Comparison of ENCODE assay signal across 14 cellular contexts in the genomic region with DNA sequence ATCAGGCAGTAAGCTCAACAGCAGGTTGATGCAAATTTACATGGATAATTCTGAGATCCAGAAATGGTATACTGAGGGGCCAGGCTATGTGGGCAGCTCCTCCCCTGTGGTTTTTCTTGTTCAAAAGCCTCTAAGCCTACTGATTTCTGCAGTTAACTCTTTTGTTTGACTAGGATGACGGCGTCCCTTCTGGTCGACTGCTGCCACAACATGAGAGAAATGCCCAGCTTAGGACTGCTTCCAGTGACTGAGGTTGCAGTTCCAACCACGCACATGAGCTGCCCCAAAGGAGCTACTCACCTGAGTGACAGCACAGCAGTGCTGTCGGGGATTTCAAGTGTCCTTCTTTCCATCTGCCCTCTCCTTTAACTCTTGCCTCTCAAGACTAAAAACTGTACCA.
DNase-seq lines count a peak whose midpoint lies in the region; ATAC-seq and TF ChIP-seq lines count a peak whose summit lies in the region.
"Had no signal": no experiment of that assay in that cellular context is flagged by ENCODE, and none has a peak within 500 bp of the region (broad histone marks: within the 10 kb centered on the region; RNA-seq: fewer than 3 reads in every experiment).

No MANE protein-coding gene starts in this region.

- H4K20me1 ChIP-seq in smooth muscle cell (ENCODE audit: low read depth), result no peaks in the 10 kb centered on the region

- no peaks in the 10 kb centered on the region for H3K9me3 ChIP-seq in smooth muscle cell (replicated peaks; ENCODE audit: low read depth)
- H3K9me3 ChIP-seq: SJSA1 had no signal

- 13% methylated on average over 5 of the region's 5 CpGs for WGBS in smooth muscle cell (ENCODE audit: low lambda C conversion rate)

- TF ChIP-seq CTCF in epithelial cell of esophagus (IDR thresholded peaks at IDR 0.05; ENCODE audit: insufficient read depth, low read depth, low read length, missing control alignments) (peak; percentile 53), smooth muscle cell (IDR thresholded peaks at IDR 0.05; ENCODE audit: borderline replicate concordance, insufficient read depth, poor library complexity, severe bottlenecking) (peak; percentile 11)

- ATAC-seq in GM21390 (IDR thresholded peaks at IDR 0.05; ENCODE audit: unreplicated experiment), result no peak
- ATAC-seq in HG03039 (IDR thresholded peaks at IDR 0.05; ENCODE audit: unreplicated experiment), result no peak
- ATAC-seq: left ventricle myocardium superior; stimulated activated naive CD8-positive, alpha-beta T cell treated with anti-CD3 and anti-CD28 coated beads, Interleukin-15, amount 100 ng/mL, for 72 hours had no signal

- no peaks in the 10 kb centered on the region for H3K79me2 ChIP-seq in smooth muscle cell (ENCODE audit: low read depth)

- H3K4me3 ChIP-seq in epithelial cell of esophagus (ENCODE audit: low read length), result no peak overlapping the region
- H3K4me3 ChIP-seq in smooth muscle cell, result no peak overlapping the region
- H3K4me3 ChIP-seq: SJSA1 had no signal

- H3K27me3 ChIP-seq in smooth muscle cell (ENCODE audit: low read depth), result peaks cover 3% of the 10 kb centered on the region
- H3K27me3 ChIP-seq: SJSA1 had no signal

- peaks cover 9% of the 10 kb centered on the region for H3K4me1 ChIP-seq in smooth muscle cell (ENCODE audit: low read depth)
- H3K4me1 ChIP-seq: SJSA1 had no signal

- no peak overlapping the region for H3K27ac ChIP-seq in smooth muscle cell (ENCODE audit: low read depth)
- H3K27ac ChIP-seq: SJSA1 had no signal

- H2AFZ ChIP-seq in smooth muscle cell (ENCODE audit: low read depth), result no peak overlapping the region

- DNase-seq in NCI-H345 (lab: John Stamatoyannopoulos, UW) (peak; percentile 5), NCI-H345 treated with DMSO at 0.1 percent for 48 hours (lab: John Stamatoyannopoulos, UW; ENCODE audit: unreplicated experiment) (no peak), NCI-H82 treated with DMSO at 0.1 percent for 48 hours (lab: John Stamatoyannopoulos, UW; ENCODE audit: unreplicated experiment) (peak; percentile 5), epithelial cell of esophagus (ENCODE audit: low read depth) (peak; percentile 5), smooth muscle cell (lab: John Stamatoyannopoulos, UW; ENCODE audit: unreplicated experiment) (no peak), amygdala (lab: John Stamatoyannopoulos, UW) (no peak)
- DNase-seq: central memory CD4-positive, alpha-beta T cell; left ventricle myocardium superior; NCI-H2029; stimulated activated CD4-positive, alpha-beta T cell treated with anti-CD3 and anti-CD28 coated beads, Interleukin-2, amount 100 ng/mL, for 48 hours; stimulated activated naive CD8-positive, alpha-beta T cell treated with anti-CD3 and anti-CD28 coated beads, Interleukin-15, amount 100 ng/mL, for 72 hours had no signal

- no peak overlapping the region for H3K4me2 ChIP-seq in smooth muscle cell

- no peaks in the 10 kb centered on the region for H3K36me3 ChIP-seq in smooth muscle cell (ENCODE audit: low read depth)
- H3K36me3 ChIP-seq: SJSA1 had no signal

- no peak overlapping the region for H3K9ac ChIP-seq in smooth muscle cell (ENCODE audit: low read depth)

- no peaks in the 10 kb centered on the region for H3F3A ChIP-seq in smooth muscle cell (ENCODE audit: low read depth)

Comparison
In these comparisons a context has a peak if more than half of its experiments do, and no peak if none do; other contexts are left out.
1. DNase-seq: peak in NCI-H345 (single experiment), NCI-H82 treated with DMSO at 0.1 percent for 48 hours (single experiment) and epithelial cell of esophagus (single experiment); none in NCI-H345 treated with DMSO at 0.1 percent for 48 hours (single experiment), smooth muscle cell (single experiment) and amygdala (0 of 56).